Comparison of ENCODE assay signal across 16 cellular contexts in genomic region chr3:113594066-113594465, GRCh38.
"Had no signal": no experiment of that assay in that cellular context is flagged by ENCODE, and none has a peak within 500 bp of the region (broad histone marks: within the 10 kb centered on the region; RNA-seq: fewer than 3 reads in every experiment).

No MANE protein-coding gene starts in this region.

- H3K4me3 ChIP-seq: thoracic aorta, upper lobe of right lung had no signal

- ATAC-seq: activated naive CD8-positive, alpha-beta T cell treated with anti-CD3 and anti-CD28 coated beads, Interleukin-2, amount 50 U/mL, for 24 hours; stimulated activated effector memory CD8-positive, alpha-beta T cell treated with anti-CD3 and anti-CD28 coated beads, Interleukin-12 subunit alpha, Interleukin-12 subunit beta, amount 100 ng/mL, for 72 hours; upper lobe of right lung had no signal

- H3K27me3 ChIP-seq: upper lobe of right lung had no signal

- H3K4me1 ChIP-seq: upper lobe of right lung had no signal

- DNase-seq: activated CD4-positive, alpha-beta T cell treated with anti-CD3 and anti-CD28 coated beads for 1 hour; activated CD4-positive, alpha-beta T cell treated with anti-CD3 and anti-CD28 coated beads, Interleukin-2, amount 50 U/mL, for 4 hours; activated naive CD4-positive, alpha-beta T cell treated with anti-CD3 and anti-CD28 coated beads for 36 hours; activated naive CD8-positive, alpha-beta T cell treated with anti-CD3 and anti-CD28 coated beads, Interleukin-2, amount 50 U/mL, for 24 hours; activated T-cell treated with anti-CD3 and anti-CD28 coated beads for 4 hours; aorta; effector CD8-positive, alpha-beta T cell; foreskin fibroblast; hippocampal formation; kidney glomerular epithelial cell; occipital lobe; stimulated activated CD4-positive, alpha-beta T cell treated with anti-CD3 and anti-CD28 coated beads, Interleukin-12 subunit alpha, Interleukin-12 subunit beta, amount 100 ng/mL, for 4 hours; stimulated activated CD4-positive, alpha-beta T cell treated with anti-CD3 and anti-CD28 coated beads, Interleukin-2, amount 100 ng/mL, for 24 hours; upper lobe of right lung had no signal

- H3K9me3 ChIP-seq: thoracic aorta, upper lobe of right lung had no signal

- H3K27ac ChIP-seq: thoracic aorta, upper lobe of right lung had no signal

- H3K36me3 ChIP-seq: thoracic aorta, upper lobe of right lung had no signal
